8 cellular contexts compared by ENCODE assay signal in the genomic region with DNA sequence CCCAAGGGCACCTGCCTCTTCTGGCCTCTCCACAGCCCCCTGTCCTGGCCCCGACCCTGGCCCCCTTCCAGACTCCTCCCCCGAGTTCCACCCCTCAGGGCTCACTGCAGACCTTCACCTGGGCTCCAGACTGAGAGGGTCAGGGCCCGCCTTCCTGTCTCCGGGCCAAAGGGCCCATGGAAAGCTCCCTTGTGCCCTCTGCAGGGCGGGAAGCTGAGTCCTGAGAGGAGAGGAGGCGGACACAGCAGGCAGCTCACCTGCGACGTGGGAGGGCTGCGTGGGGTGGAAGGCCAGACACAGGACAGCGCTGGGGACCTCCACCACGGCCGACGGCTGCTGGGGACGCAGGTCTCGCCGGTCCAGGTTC. TPM values are rescaled to one million over a fixed set of nuclear protein-coding genes. Genes with fewer than 3 reads are reported as not detected.
DNase-seq lines count a peak whose midpoint lies in the region; ATAC-seq and TF ChIP-seq lines count a peak whose summit lies in the region.

No MANE protein-coding gene starts in this region.

- no peaks in the 10 kb centered on the region for H3K9me3 Mint-ChIP-seq in chondrocyte (ENCODE audit: low read depth)

- H3K9me3 ChIP-seq in A673 (ENCODE audit: low read depth, low read length, poor library complexity, severe bottlenecking) (no peaks in the 10 kb centered on the region), mesodermal cell (ENCODE audit: control insufficient read depth, low read length) (no peaks in the 10 kb centered on the region)

- POLR2A ChIA-PET in A673 (lab: Charles Lee; ENCODE audit: low non-redundant PET) = no interaction called here

- H3K4me1 ChIP-seq in A673 (ENCODE audit: insufficient read depth, low read length, poor library complexity, severe bottlenecking) = no peaks in the 10 kb centered on the region
- peaks cover 20% of the 10 kb centered on the region for H3K4me1 ChIP-seq in mesodermal cell (ENCODE audit: control insufficient read depth, insufficient read depth, low read length, poor library complexity, severe bottlenecking)

- peaks cover 18% of the 10 kb centered on the region for H3K36me3 Mint-ChIP-seq in chondrocyte (ENCODE audit: low read depth)

- ATAC-seq in HG03354 (IDR thresholded peaks at IDR 0.05; ENCODE audit: poor library complexity, severe bottlenecking, unreplicated experiment) = no peak

- intact Hi-C loops in A673 (cut with micrococcal nuclease; ENCODE audit: unreplicated experiment) = no loop called here

- H3K36me3 ChIP-seq in A673 (ENCODE audit: insufficient read depth, low read length, poor library complexity, severe bottlenecking) (peaks cover 82% of the 10 kb centered on the region), mesodermal cell (ENCODE audit: control insufficient read depth, insufficient read depth, low read length) (peaks cover 61% of the 10 kb centered on the region)

- no peak overlapping the region for H3K4me3 ChIP-seq in A673 (ENCODE audit: low read depth, low read length, poor library complexity, severe bottlenecking)
- no peak overlapping the region for H3K4me3 ChIP-seq in LNCaP clone FGC (ENCODE audit: low read depth, low read length)
- no peak overlapping the region for H3K4me3 ChIP-seq in mesodermal cell (ENCODE audit: extremely low read depth, insufficient read depth, low read length, poor library complexity, severe bottlenecking)

- H3K4me3 Mint-ChIP-seq in chondrocyte (ENCODE audit: unreplicated experiment) = no peak overlapping the region

- peak overlapping the region; percentile 91 for H3K27ac Mint-ChIP-seq in chondrocyte (ENCODE audit: unreplicated experiment)

- no TSS peak for BruUV-seq in A673 (replicated peaks; lab: Mats Ljungman, UMichigan)

- H3K27me3 Mint-ChIP-seq in chondrocyte (ENCODE audit: low read depth) = no peaks in the 10 kb centered on the region

- H3K4me1 Mint-ChIP-seq in chondrocyte (ENCODE audit: low read depth) = peaks cover 35% of the 10 kb centered on the region

- TF ChIP-seq CTCF in A673 (conservative IDR thresholded peaks at IDR 0.05; ENCODE audit: low read depth, low read length) (no peak), LNCaP clone FGC (IDR thresholded peaks at IDR 0.05; ENCODE audit: control insufficient read depth, extremely low read depth, insufficient read depth) (peak; percentile 65), chondrocyte (IDR thresholded peaks at IDR 0.05) (peak; percentile 45)

- H3K27ac ChIP-seq in A673 (ENCODE audit: low read depth, low read length, poor library complexity, severe bottlenecking) = peak overlapping the region; percentile 54
- peak overlapping the region; percentile 96 for H3K27ac ChIP-seq in mesodermal cell (ENCODE audit: low read depth, low read length, severe bottlenecking)

- H3K27me3 ChIP-seq in A673 (replicated peaks; ENCODE audit: insufficient read depth, low read depth, low read length, poor library complexity) = no peaks in the 10 kb centered on the region

- 75 to 77% methylated on average over 13 of the region's 16 CpGs for WGBS in mesodermal cell (ENCODE audit: insufficient coverage in 2 of 2), 2 experiments

- DNase-seq in A673 (ENCODE audit: low spot score) (no peak), LNCaP clone FGC (ENCODE audit: low read depth) (peak; percentile 35), chondrocyte (ENCODE audit: low spot score) (no peak), AML-193 (lab: John Stamatoyannopoulos, UW) (no peak), RKO (ENCODE audit: low spot score) (no peak)
- DNase-seq in effector CD8-positive, alpha-beta T cell (lab: John Stamatoyannopoulos, UW) = no peak

- CTCF ChIA-PET in A673 (lab: Charles Lee) = interaction anchor here (0.6 kb wide), 2 partner anchors 42 to 187 kb away, joined by 3 to 12 read pairs; no protein-coding TSS in a partner anchor

RNA-seq across cellular contexts. Expression of gene DYNC2I2, which starts 20.6 kb away (rescaled TPM):
- 135 TPM in 2 replicates for total RNA-seq in A673 (2021)
- total RNA-seq in chondrocyte = 23.4 to 41.0 TPM (median 24.0 TPM) in 3 replicates
- 48.4 TPM for polyA plus RNA-seq in mesodermal cell (2013, experiment 1 of 2)
- 42.4 TPM for polyA plus RNA-seq in mesodermal cell (2013, experiment 2 of 2)

RNA-seq across cellular contexts. Expression of gene SET, which starts 53.0 kb away (rescaled TPM):
- total RNA-seq in A673 (2021) = 942 and 1,009 TPM in 2 replicates
- total RNA-seq in chondrocyte = 235 to 266 TPM (median 255 TPM) in 3 replicates
- polyA plus RNA-seq in mesodermal cell (2013, experiment 1 of 2) = 543 TPM
- 637 TPM for polyA plus RNA-seq in mesodermal cell (2013, experiment 2 of 2)
